8 cellular contexts compared by ENCODE assay signal in the genomic region with DNA sequence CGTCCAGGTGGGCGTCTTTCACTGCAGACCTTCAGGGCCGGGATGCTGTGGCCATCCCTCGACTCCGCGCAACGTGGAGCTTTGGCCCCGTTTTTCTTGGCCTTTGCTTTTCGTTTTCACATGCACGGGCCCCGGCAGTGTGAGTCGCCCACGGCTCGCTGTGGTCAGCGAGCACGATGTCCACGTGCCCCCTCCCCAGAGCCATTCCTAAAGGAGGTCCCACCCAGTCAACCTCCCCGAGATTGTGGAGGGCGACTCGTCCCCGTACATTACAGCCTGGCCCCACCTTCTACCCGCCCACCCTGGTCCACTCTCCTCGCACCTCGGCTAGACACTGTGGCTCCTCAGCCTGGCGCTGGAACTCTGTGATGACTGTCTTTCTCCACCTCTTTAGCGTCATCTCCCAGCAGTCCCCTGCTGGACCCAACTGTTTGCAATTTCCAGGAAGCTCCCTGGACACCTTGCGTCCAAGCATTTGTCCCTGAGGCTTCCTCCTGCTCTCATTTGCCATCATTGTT. TPM values are rescaled to one million over a fixed set of nuclear protein-coding genes. Genes with fewer than 3 reads are reported as not detected.
DNase-seq lines count a peak whose midpoint lies in the region; ATAC-seq and TF ChIP-seq lines count a peak whose summit lies in the region.

No MANE protein-coding gene starts in this region.

- intact Hi-C loops in mammary epithelial cell (cut with micrococcal nuclease) (loop anchor here (1.0 kb wide), 2 partner anchors 23 to 43 kb away; partner anchors contain the start of gene ZBTB45), left lung (cut with DNase I) (no loop called here)

- H2AFZ ChIP-seq in mammary epithelial cell (ENCODE audit: low read depth, low read length) = peak overlapping the region; percentile 80

- 7% methylated on average over 12 of the region's 27 CpGs for WGBS in mammary epithelial cell (ENCODE audit: low coverage, missing lambda C conversion rate)
- WGBS in thymus = 6% methylated on average over 27 of the region's 27 CpGs

- peak overlapping the region; percentile 48 for H3K9ac ChIP-seq in mammary epithelial cell (ENCODE audit: insufficient read depth, low read length)

- peaks cover 23% of the 10 kb centered on the region for H3K4me1 ChIP-seq in mammary epithelial cell (ENCODE audit: insufficient read depth, low read length)
- peaks cover 9 to 19% of the 10 kb centered on the region in 2 donors for H3K4me1 ChIP-seq in left lung
- H3K4me1 ChIP-seq in thymus (ENCODE audit: control insufficient read depth, insufficient read depth, low read length) = peaks cover 14% of the 10 kb centered on the region

- H3K27ac ChIP-seq in mammary epithelial cell (ENCODE audit: insufficient read depth, low read depth, low read length) (peak overlapping the region; percentile 66), left lung (peak overlapping the region; percentile 92 to 94), thymus (ENCODE audit: low read depth) (peak overlapping the region; percentile 99)

- POLR2A ChIA-PET in GM10248 (lab: Yijun Ruan, JAX) = no interaction called here

- no peaks in the 10 kb centered on the region for H3K9me3 ChIP-seq in MG63
- H3K9me3 ChIP-seq in mammary epithelial cell (replicated peaks; ENCODE audit: insufficient read depth, low read length) = no peaks in the 10 kb centered on the region
- H3K9me3 ChIP-seq in left lung = no peaks in the 10 kb centered on the region
- H3K9me3 ChIP-seq in thymus (ENCODE audit: control insufficient read depth) = no peaks in the 10 kb centered on the region

- TF ChIP-seq CTCF in GM10248 (IDR thresholded peaks at IDR 0.05; ENCODE audit: control extremely low read depth, extremely low read depth, low read depth, missing control alignments) (no peak), mammary epithelial cell (conservative IDR thresholded peaks at IDR 0.05 in 1 of 2, IDR thresholded peaks at IDR 0.05 in 1 of 2; ENCODE audit: extremely low read depth in 1 of 2, insufficient read depth in 1 of 2, low read depth in 1 of 2, low read length in 2 of 2) (no peak), left lung (IDR thresholded peaks at IDR 0.05) (no peak)

- no peaks in the 10 kb centered on the region for H3K79me2 ChIP-seq in mammary epithelial cell (ENCODE audit: insufficient read depth, low read length)

- H3K4me2 ChIP-seq in mammary epithelial cell (ENCODE audit: insufficient read depth, low read depth, low read length) = peak overlapping the region; percentile 95

- in situ Hi-C loops in mammary epithelial cell (cut with MboI; ENCODE audit: low sequenced_read_pairs in 2 of 2) = no loop called here

- dilution Hi-C loops in mammary epithelial cell (cut with HindIII; ENCODE audit: low sequenced_read_pairs) = no loop called here

- H3K36me3 ChIP-seq in MG63 (peaks cover 16% of the 10 kb centered on the region), mammary epithelial cell (ENCODE audit: insufficient read depth, low read length) (peaks cover 8% of the 10 kb centered on the region), left lung (peaks cover 0 to 42% of the 10 kb centered on the region in 2 donors), thymus (ENCODE audit: control insufficient read depth, insufficient read depth) (peaks cover 36% of the 10 kb centered on the region)

- CTCF ChIA-PET in GM10248 (lab: Yijun Ruan, JAX) = interaction anchor here (1.7 kb wide), 1 partner anchor 12 kb away, joined by 3 read pairs; no protein-coding TSS in a partner anchor
- CTCF ChIA-PET in mammary epithelial cell (lab: Charles Lee; ENCODE audit: low non-redundant PET) = no interaction called here

- H4K20me1 ChIP-seq in mammary epithelial cell (ENCODE audit: insufficient read depth, low read length) = no peaks in the 10 kb centered on the region

- ATAC-seq in left lung = no peak
- no peak for ATAC-seq in HG02763 (IDR thresholded peaks at IDR 0.05; ENCODE audit: unreplicated experiment)
- no peak for ATAC-seq in HG02678 (IDR thresholded peaks at IDR 0.05; ENCODE audit: unreplicated experiment)

- H3K4me3 ChIP-seq in MG63 (peak overlapping the region; percentile 60), mammary epithelial cell (replicated peaks in 1 of 3; ENCODE audit: insufficient read depth in 1 of 3, low read depth in 2 of 3, low read length in 3 of 3) (peak overlapping the region; percentile 61 to 82 (median 77)), left lung (peak overlapping the region; percentile 65 to 72), thymus (ENCODE audit: low read length) (peak overlapping the region; percentile 63)

- DNase-seq in GM10248 (ENCODE audit: extremely low spot score) = peak; percentile 29
- DNase-seq in MG63 = peak; percentile 25
- no peak for DNase-seq in mammary epithelial cell
- DNase-seq in left lung = no peak
- DNase-seq in COLO829 (ENCODE audit: low spot score) = no peak

- no TSS peak for BruUV-seq in mammary epithelial cell (replicated peaks; lab: Mats Ljungman, UMichigan)

- H3K27me3 ChIP-seq in MG63 = no peaks in the 10 kb centered on the region
- H3K27me3 ChIP-seq in mammary epithelial cell (ENCODE audit: insufficient read depth, low read length) = no peaks in the 10 kb centered on the region
- H3K27me3 ChIP-seq in left lung = no peaks in the 10 kb centered on the region
- H3K27me3 ChIP-seq in thymus (ENCODE audit: control insufficient read depth, insufficient read depth) = no peaks in the 10 kb centered on the region

RNA-seq across cellular contexts. Expression of gene ZNF446, which starts 0.4 kb away (rescaled TPM):
- 18.4 and 23.5 TPM in 2 replicates for total RNA-seq in MG63 (2014; rRNA removed; shearing (Covaris generic); ENCODE audit: low replicate concordance)
- 1 to 10 TPM; 6.1 to 9.3 TPM for total RNA-seq in mammary epithelial cell
- 4.5 TPM for polyA plus RNA-seq in mammary epithelial cell
- 6.6 TPM for polyA minus RNA-seq in mammary epithelial cell
- 1 to 10 TPM; 6.2 to 6.6 TPM for total RNA-seq in left lung
- polyA plus RNA-seq in thymus = 13.5 TPM

RNA-seq across cellular contexts. Expression of gene ZNF324, which starts 9.7 kb away (rescaled TPM):
- 15.2 and 16.0 TPM in 2 replicates for total RNA-seq in MG63 (2014; rRNA removed; shearing (Covaris generic); ENCODE audit: low replicate concordance)
- total RNA-seq in mammary epithelial cell = 10 to 100 TPM; 12.7 to 28.7 TPM
- polyA plus RNA-seq in mammary epithelial cell = 8.4 TPM
- polyA minus RNA-seq in mammary epithelial cell = 7.2 TPM
- 1 to 10 TPM; 7.1 to 9.5 TPM for total RNA-seq in left lung
- 5.6 TPM for polyA plus RNA-seq in thymus

RNA-seq across cellular contexts. Expression of gene ZNF324B, which starts 25.1 kb away (rescaled TPM):
- total RNA-seq in MG63 (2014; rRNA removed; shearing (Covaris generic); ENCODE audit: low replicate concordance) = 11.5 and 22.9 TPM in 2 replicates
- 10 to 100 TPM in 1 of 2 donors, 1 to 10 TPM in 1; 8.3 to 14.2 TPM for total RNA-seq in mammary epithelial cell
- polyA plus RNA-seq in mammary epithelial cell = 4.1 TPM
- polyA minus RNA-seq in mammary epithelial cell = 4.8 TPM
- total RNA-seq in left lung = 1 to 10 TPM; 5.2 to 7.0 TPM
- 3.1 TPM for polyA plus RNA-seq in thymus

RNA-seq across cellular contexts. Expression of gene SLC27A5, which starts 35.2 kb away (rescaled TPM):
- 5.5 and 13.0 TPM in 2 replicates for total RNA-seq in MG63 (2014; rRNA removed; shearing (Covaris generic); ENCODE audit: low replicate concordance)
- total RNA-seq in mammary epithelial cell = 10 to 100 TPM in 1 of 2 donors, 1 to 10 TPM in 1; 4.5 to 12.6 TPM
- 24.7 TPM for polyA plus RNA-seq in mammary epithelial cell
- polyA minus RNA-seq in mammary epithelial cell = 34.1 TPM
- total RNA-seq in left lung = 10 to 100 TPM in 1 of 2 donors, 1 to 10 TPM in 1; 6.2 to 11.8 TPM
- 20.9 TPM for polyA plus RNA-seq in thymus

RNA-seq across cellular contexts. Expression of gene ZNF132, which starts 36.6 kb away (rescaled TPM):
- not detected in 2 replicates for total RNA-seq in MG63 (2014; rRNA removed; shearing (Covaris generic); ENCODE audit: low replicate concordance)
- 1 to 10 TPM; 1.3 to 3.7 TPM for total RNA-seq in mammary epithelial cell
- 1.5 TPM for polyA plus RNA-seq in mammary epithelial cell
- 6.0 TPM for polyA minus RNA-seq in mammary epithelial cell
- 1 to 10 TPM; 6.2 to 7.1 TPM for total RNA-seq in left lung
- 1.6 TPM for polyA plus RNA-seq in thymus

Comparison
In these comparisons a context has a peak if more than half of its experiments do, and no peak if none do; other contexts are left out.
1. DNase-seq: peak in GM10248 (single experiment) and MG63 (single experiment); none in mammary epithelial cell (single experiment), left lung (0 of 2) and COLO829 (single experiment).
2. Peak in every context shown above with its lines, with median percentiles within 50 percentile points of each other: H3K4me3 ChIP-seq and H3K27ac ChIP-seq.